Comparison of ENCODE assay signal across 11 cellular contexts in genomic region chr2:230589497-230590015, GRCh38.
A peak's percentile ranks its signal among the peaks of the same experiment; 100 is the strongest.
DNase-seq lines count a peak whose midpoint lies in the region; ATAC-seq, FAIRE-seq and TF ChIP-seq lines count a peak whose summit lies in the region.
"Had no signal": no experiment of that assay in that cellular context is flagged by ENCODE, and none has a peak within 500 bp of the region (broad histone marks: within the 10 kb centered on the region; RNA-seq: fewer than 3 reads in every experiment).

No MANE protein-coding gene starts in this region.

- no peak for FAIRE-seq in pancreas (lab: Jason Lieb, UNC)

- no peaks in the 10 kb centered on the region for H3K27me3 Mint-ChIP-seq in activated naive CD8-positive, alpha-beta T cell treated with anti-CD3 and anti-CD28 coated beads for 36 hours
- H3K27me3 Mint-ChIP-seq in glutamatergic neuron (ENCODE audit: unreplicated experiment) = no peaks in the 10 kb centered on the region

- no peaks in the 10 kb centered on the region for H3K36me3 ChIP-seq in pancreas
- H3K36me3 ChIP-seq: thoracic aorta had no signal

- H3K4me3 Mint-ChIP-seq in activated naive CD8-positive, alpha-beta T cell treated with anti-CD3 and anti-CD28 coated beads for 36 hours = no peak overlapping the region
- H3K4me3 Mint-ChIP-seq in glutamatergic neuron (ENCODE audit: unreplicated experiment) = no peak overlapping the region
- H3K4me3 Mint-ChIP-seq: nephron had no signal

- H3K27ac Mint-ChIP-seq in activated naive CD8-positive, alpha-beta T cell treated with anti-CD3 and anti-CD28 coated beads for 36 hours = peak overlapping the region; percentile 79
- no peak overlapping the region for H3K27ac Mint-ChIP-seq in glutamatergic neuron (ENCODE audit: unreplicated experiment)
- H3K27ac Mint-ChIP-seq: nephron had no signal

- no peak overlapping the region for H3K4me3 ChIP-seq in pancreas
- H3K4me3 ChIP-seq: thoracic aorta had no signal

- no peak overlapping the region for H3K27ac ChIP-seq in foreskin keratinocyte
- no peak overlapping the region for H3K27ac ChIP-seq in pancreas
- H3K27ac ChIP-seq: thoracic aorta had no signal

- intact Hi-C loops in pancreas (cut with DNase I) = no loop called here

- ATAC-seq in HG03432 (IDR thresholded peaks at IDR 0.05; ENCODE audit: unreplicated experiment) (peak; percentile 95), foreskin keratinocyte (no peak), pancreas (no peak)

- H3K36me3 Mint-ChIP-seq in activated naive CD8-positive, alpha-beta T cell treated with anti-CD3 and anti-CD28 coated beads for 36 hours = peaks cover 9% of the 10 kb centered on the region
- no peaks in the 10 kb centered on the region for H3K36me3 Mint-ChIP-seq in glutamatergic neuron (ENCODE audit: unreplicated experiment)

- TF ChIP-seq POLR2A in GM15510 (IDR thresholded peaks at IDR 0.05; ENCODE audit: borderline replicate concordance, extremely low read depth, insufficient read length) = peak; percentile 62

- H3K4me1 Mint-ChIP-seq in activated naive CD8-positive, alpha-beta T cell treated with anti-CD3 and anti-CD28 coated beads for 36 hours = peaks cover 35% of the 10 kb centered on the region
- no peaks in the 10 kb centered on the region for H3K4me1 Mint-ChIP-seq in glutamatergic neuron (ENCODE audit: low read depth, unreplicated experiment)
- H3K4me1 Mint-ChIP-seq: nephron had no signal

- H3K9me3 Mint-ChIP-seq in activated naive CD8-positive, alpha-beta T cell treated with anti-CD3 and anti-CD28 coated beads for 36 hours = peaks cover 7% of the 10 kb centered on the region
- H3K9me3 Mint-ChIP-seq in glutamatergic neuron (ENCODE audit: unreplicated experiment) = no peaks in the 10 kb centered on the region
- H3K9me3 Mint-ChIP-seq: nephron had no signal

- TF ChIP-seq CTCF in GM20000 (IDR thresholded peaks at IDR 0.05; ENCODE audit: extremely low read depth, missing control alignments) = no peak
- no peak for TF ChIP-seq CTCF in glutamatergic neuron (IDR thresholded peaks at IDR 0.05; ENCODE audit: partially characterized antibody, unreplicated experiment)
- TF ChIP-seq CTCF in foreskin keratinocyte (conservative IDR thresholded peaks at IDR 0.05) = no peak
- TF ChIP-seq CTCF in pancreas (IDR thresholded peaks at IDR 0.05) = no peak

- H3K27me3 ChIP-seq in foreskin keratinocyte (no peaks in the 10 kb centered on the region), pancreas (no peaks in the 10 kb centered on the region)

- no peaks in the 10 kb centered on the region for H3K4me1 ChIP-seq in foreskin keratinocyte
- H3K4me1 ChIP-seq in pancreas = no peaks in the 10 kb centered on the region

- WGBS in pancreas, 2 donors = 88 to 93% methylated on average over 3 of the region's 3 CpGs

- DNase-seq in GM20000 (ENCODE audit: low spot score) (peak; percentile 68), glutamatergic neuron (no peak), GOT3 (lab: John Stamatoyannopoulos, UW) (no peak), foreskin keratinocyte (no peak), pancreas (no peak)
- peak; percentile 57 for DNase-seq in activated naive CD8-positive, alpha-beta T cell treated with anti-CD3 and anti-CD28 coated beads for 36 hours
- DNase-seq: SW 1271 had no signal

- H3K9me3 ChIP-seq in pancreas = no peaks in the 10 kb centered on the region
- H3K9me3 ChIP-seq: thoracic aorta had no signal

Comparison
In these comparisons a context has a peak if more than half of its experiments do, and no peak if none do; other contexts are left out.
1. DNase-seq: peak in GM20000 (single experiment) and activated naive CD8-positive, alpha-beta T cell treated with anti-CD3 and anti-CD28 coated beads for 36 hours (single experiment); none in glutamatergic neuron (single experiment), GOT3 (single experiment), foreskin keratinocyte (0 of 2) and pancreas (0 of 6).